1 cellular context compared by ENCODE assay signal in the genomic region with DNA sequence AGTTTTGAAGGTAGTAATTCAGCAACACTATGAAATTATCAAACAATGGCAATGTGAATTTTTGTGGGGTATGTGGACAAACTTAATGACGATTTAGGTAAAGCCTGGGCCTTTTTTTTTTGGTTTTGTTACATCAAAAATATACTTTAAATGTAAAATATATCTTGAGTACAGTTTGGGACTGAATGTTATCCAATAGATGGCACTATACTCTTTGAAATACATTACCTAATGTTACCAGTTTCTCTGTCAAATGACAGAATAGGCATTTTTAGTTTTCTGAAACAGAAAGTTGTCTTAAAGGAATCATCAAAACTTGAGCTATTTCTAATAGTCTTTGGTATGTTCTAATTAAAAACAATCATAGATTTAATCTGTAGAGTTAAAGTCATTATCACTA.
TF ChIP-seq lines count a peak whose summit lies in the region.

No MANE protein-coding gene starts in this region.

TF ChIP-seq in GM23338, 12 proteins besides CTCF, POLR2A, EP300 and RAD21 (continued from another document):
- TF ChIP-seq ZNF462 (CRISPR knock-in tag; IDR thresholded peaks at IDR 0.05) (no peak), EZH2phosphoT487 (IDR thresholded peaks at IDR 0.05; ENCODE audit: unreplicated experiment) (no peak), STAT1 (IDR thresholded peaks at IDR 0.05; ENCODE audit: unreplicated experiment) (no peak), CREB1 (CRISPR knock-in tag; IDR thresholded peaks at IDR 0.05; ENCODE audit: low read depth) (no peak), NANOG (IDR thresholded peaks at IDR 0.05; ENCODE audit: borderline replicate concordance) (no peak)
